25 cellular contexts compared by ENCODE assay signal in the genomic region with DNA sequence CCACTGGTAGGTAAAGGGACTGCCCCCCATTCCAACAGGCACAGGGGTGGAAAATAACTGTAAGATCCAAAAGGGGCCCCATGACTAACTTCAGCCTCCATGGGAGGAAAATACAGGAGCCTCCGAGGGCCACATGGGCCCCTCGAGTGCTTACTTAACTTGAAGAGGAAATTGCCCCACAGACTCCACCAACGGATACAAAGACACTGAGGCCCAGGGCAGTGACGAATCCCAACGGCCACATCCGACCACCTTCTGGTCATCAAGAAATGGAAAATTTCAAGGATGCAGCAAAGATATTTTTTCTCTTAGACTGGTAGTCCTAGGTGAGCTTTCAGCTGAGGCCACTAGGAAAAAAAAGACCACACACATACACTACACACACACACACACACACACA.
A peak's percentile ranks its signal among the peaks of the same experiment; 100 is the strongest.
DNase-seq lines count a peak whose midpoint lies in the region; ATAC-seq lines count a peak whose summit lies in the region.
"Had no signal": no experiment of that assay in that cellular context is flagged by ENCODE, and none has a peak within 500 bp of the region (broad histone marks: within the 10 kb centered on the region; RNA-seq: fewer than 3 reads in every experiment).

No MANE protein-coding gene starts in this region.

- no peak overlapping the region for H3K4me3 ChIP-seq in neuronal stem cell (ENCODE audit: low read length in 2 of 2)
- H3K4me3 ChIP-seq: BLaER1, gastroesophageal sphincter, hepatocyte, SK-N-MC had no signal

- peak overlapping the region; percentile 19 for H2BK5ac ChIP-seq in neuronal stem cell (ENCODE audit: low read length)

- no peaks in the 10 kb centered on the region for H3K27me3 ChIP-seq in neuronal stem cell (ENCODE audit: control insufficient read depth in 3 of 3, insufficient read depth in 3 of 3, low read depth in 1 of 3, low read length in 3 of 3)
- H3K27me3 ChIP-seq: BLaER1, gastroesophageal sphincter, hepatocyte had no signal

- H3K4me1 ChIP-seq in neuronal stem cell (ENCODE audit: control insufficient read depth in 2 of 2, insufficient read depth in 1 of 2, low read depth in 1 of 2, low read length in 2 of 2): peaks cover 0 to 3% of the 10 kb centered on the region in 2 donors
- H3K4me1 ChIP-seq: BLaER1, gastroesophageal sphincter, parathyroid adenoma had no signal

- H3K18ac ChIP-seq in neuronal stem cell (ENCODE audit: low read length): no peak overlapping the region

- H3K27ac ChIP-seq in neuronal stem cell (replicated peaks; ENCODE audit: low read length): no peak overlapping the region
- H3K27ac ChIP-seq: BLaER1, gastroesophageal sphincter, hepatocyte, parathyroid adenoma, SK-N-MC had no signal

- H3K9ac ChIP-seq in neuronal stem cell (ENCODE audit: low read depth, low read length, poor library complexity): no peak overlapping the region
- H3K9ac ChIP-seq: BLaER1, parathyroid adenoma had no signal

- H2BK120ac ChIP-seq in neuronal stem cell (ENCODE audit: low read depth, low read length): no peak overlapping the region

- H3K9me3 ChIP-seq in neuronal stem cell (replicated peaks in 1 of 2; ENCODE audit: control insufficient read depth in 2 of 2, insufficient read depth in 1 of 2, low read depth in 1 of 2, low read length in 2 of 2): no peaks in the 10 kb centered on the region
- H3K9me3 ChIP-seq: BLaER1, gastroesophageal sphincter had no signal

- no peak for ATAC-seq in HG03135 (IDR thresholded peaks at IDR 0.05; ENCODE audit: unreplicated experiment)
- ATAC-seq: activated CD8-positive, alpha-beta T cell treated with anti-CD3 and anti-CD28 coated beads for 36 hours; activated naive CD4-positive, alpha-beta T cell treated with anti-CD3 and anti-CD28 coated beads, Interleukin-2, amount 50 U/mL, for 72 hours; gastroesophageal sphincter; stimulated activated naive B cell treated with anti-CD40 and anti-IgM and Interleukin-4, amounts not matched to agents 10 μg/mL and 1 μg/mL and 100 μg/mL, for 72 hours had no signal

- no peak overlapping the region for H4K8ac ChIP-seq in neuronal stem cell (ENCODE audit: low read depth, low read length)

- no peak overlapping the region for H3K4ac ChIP-seq in neuronal stem cell (ENCODE audit: low read length)

- H3K4me2 ChIP-seq in neuronal stem cell (ENCODE audit: insufficient read depth, low read length, poor library complexity, severe bottlenecking): no peak overlapping the region
- H3K4me2 ChIP-seq: BLaER1, hepatocyte had no signal

- no peak overlapping the region for H3K14ac ChIP-seq in neuronal stem cell (ENCODE audit: low read length)

- H3K23ac ChIP-seq in neuronal stem cell (ENCODE audit: low read depth, low read length, poor library complexity): no peak overlapping the region

- H3K36me3 ChIP-seq in neuronal stem cell (replicated peaks in 1 of 2; ENCODE audit: control insufficient read depth in 2 of 2, insufficient read depth in 2 of 2, low read length in 2 of 2): no peaks in the 10 kb centered on the region
- H3K36me3 ChIP-seq: gastroesophageal sphincter had no signal

- no peak overlapping the region for H2AK5ac ChIP-seq in neuronal stem cell (ENCODE audit: low read depth, low read length)

- H4K91ac ChIP-seq in neuronal stem cell (ENCODE audit: low read depth, low read length, poor library complexity): no peak overlapping the region

- WGBS in neuronal stem cell (ENCODE audit: extremely low coverage in 2 of 2, insufficient read length in 2 of 2, insufficient replicate concordance in 1 of 2), 2 donors: no CpG with 5 or more reads among the region's 6 CpGs

- H3K79me1 ChIP-seq in neuronal stem cell (ENCODE audit: low read depth, low read length): peaks cover 1% of the 10 kb centered on the region

- no peak overlapping the region for H2BK12ac ChIP-seq in neuronal stem cell (ENCODE audit: low read length)

- H2BK15ac ChIP-seq in neuronal stem cell (ENCODE audit: low read length): no peak overlapping the region

- peak; percentile 98 for DNase-seq in GF-D8 (lab: John Stamatoyannopoulos, UW)
- peak; percentile 98 for DNase-seq in MV-4-11 (lab: John Stamatoyannopoulos, UW)
- peak; percentile 96 for DNase-seq in SIG-M5 treated with dmso at 0.1 percent for 504 hours (lab: John Stamatoyannopoulos, UW; ENCODE audit: unreplicated experiment)
- no peak for DNase-seq in neuronal stem cell (ENCODE audit: low spot score)
- DNase-seq in NCI-H146 treated with DMSO at 0.1 percent for 48 hours (lab: John Stamatoyannopoulos, UW; ENCODE audit: unreplicated experiment): no peak
- DNase-seq in NCI-H82 treated with DMSO at 0.1 percent for 48 hours (lab: John Stamatoyannopoulos, UW; ENCODE audit: unreplicated experiment): no peak
- no peak for DNase-seq in ureter (ENCODE audit: low spot score)
- DNase-seq: activated CD8-positive, alpha-beta T cell treated with anti-CD3 and anti-CD28 coated beads for 36 hours; amygdala; DMS79; H9; NCI-H1105; NCI-H2029 treated with DMSO at 0.1 percent for 48 hours; NCI-H526 treated with DMSO at 0.1 percent for 48 hours; retina; RPMI8226; stimulated activated naive B cell treated with anti-CD40 and anti-IgM and Interleukin-4, amounts not matched to agents 10 μg/mL and 1 μg/mL and 100 μg/mL, for 72 hours; substantia nigra had no signal

- H2AFZ ChIP-seq in neuronal stem cell (ENCODE audit: low read length): no peak overlapping the region
- H2AFZ ChIP-seq: hepatocyte, parathyroid adenoma had no signal

Comparison
In these comparisons a context has a peak if more than half of its experiments do, and no peak if none do; other contexts are left out.
1. DNase-seq: peak in GF-D8 (single experiment), MV-4-11 (single experiment) and SIG-M5 treated with dmso at 0.1 percent for 504 hours (single experiment); none in neuronal stem cell (single experiment), NCI-H146 treated with DMSO at 0.1 percent for 48 hours (single experiment), NCI-H82 treated with DMSO at 0.1 percent for 48 hours (single experiment) and ureter (single experiment).